ENCODE assay signal across 8 cellular contexts in the genomic region with DNA sequence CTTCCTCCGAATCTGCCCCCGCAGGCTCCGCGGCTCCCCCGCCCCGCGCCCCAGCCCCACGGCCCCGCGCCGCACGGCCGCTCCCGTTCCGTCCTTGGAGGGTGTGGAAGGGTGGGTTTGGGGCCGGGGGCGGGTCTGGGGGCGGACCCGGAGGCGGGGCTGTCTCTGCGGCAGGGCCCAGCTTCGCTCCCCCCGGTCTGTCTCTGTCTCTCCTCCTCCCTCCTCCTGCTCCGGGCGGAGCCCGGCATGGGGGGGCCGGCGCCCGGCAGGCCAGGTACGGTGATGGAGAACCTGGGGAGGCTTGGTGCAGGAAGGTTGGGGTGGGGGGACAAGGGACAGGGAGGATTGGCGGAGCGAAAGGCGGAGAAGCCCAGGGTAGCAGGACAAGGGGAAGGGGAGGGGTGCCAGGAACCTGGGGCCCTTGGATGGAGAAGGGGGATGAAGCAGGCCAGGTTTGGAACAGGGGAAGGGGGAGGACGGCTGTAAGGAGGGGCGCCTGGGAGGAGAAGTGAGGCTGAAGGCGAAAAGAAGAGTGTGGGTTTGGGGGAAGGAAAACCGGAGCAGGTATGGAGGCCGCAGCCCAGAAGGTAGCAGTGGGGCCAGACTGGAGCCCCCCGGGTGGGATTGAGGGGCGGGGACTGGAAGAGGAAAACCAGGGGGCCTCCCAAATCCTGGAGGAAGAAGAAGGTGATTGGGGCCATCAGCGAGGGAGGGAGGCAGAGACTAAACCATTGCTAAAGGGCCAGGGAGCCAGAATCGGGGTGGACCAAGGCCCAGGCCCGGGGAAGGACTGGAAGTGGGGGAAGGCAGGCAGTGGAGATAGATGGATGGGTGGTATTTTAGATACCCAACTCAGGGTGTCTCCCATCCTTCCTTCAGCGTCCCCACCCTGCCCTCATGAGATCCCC. TPM values are rescaled to one million over a fixed set of nuclear protein-coding genes. Genes with fewer than 3 reads are reported as not detected.
DNase-seq lines count a peak whose midpoint lies in the region; ATAC-seq and TF ChIP-seq lines count a peak whose summit lies in the region.

NYAP1 (plus strand) TSS at position 200 of the 908 bp plus-strand sequence. CDS start 1,385 bp downstream, outside the sequence.

- no peak within 1 kb of the TSS for H3K4ac ChIP-seq in neuronal stem cell (ENCODE audit: low read length)

- H3K18ac ChIP-seq in neuronal stem cell (ENCODE audit: low read length): peak within 1 kb of the TSS; percentile 91

- peak within 1 kb of the TSS; percentile 48 for H4K8ac ChIP-seq in neuronal stem cell (ENCODE audit: low read depth, low read length)

- H2BK12ac ChIP-seq in neuronal stem cell (ENCODE audit: low read length): no peak within 1 kb of the TSS

- no peak for TF ChIP-seq POLR2A in vagina (IDR thresholded peaks at IDR 0.05)

- no peaks in the 10 kb centered on the region for H3K9me3 Mint-ChIP-seq in activated naive CD4-positive, alpha-beta T cell treated with anti-CD3 and anti-CD28 coated beads for 36 hours

- CTCF ChIA-PET in activated naive CD4-positive, alpha-beta T cell treated with anti-CD3 and anti-CD28 coated beads for 36 hours (lab: Charles Lee): interaction anchor here (2.3 kb wide), 1 partner anchor 59 kb away, joined by 9 read pairs; no protein-coding TSS in a partner anchor

- H3K4me1 ChIP-seq in foreskin keratinocyte (no peaks in the 10 kb centered on the region), neuronal stem cell (ENCODE audit: control insufficient read depth in 2 of 2, insufficient read depth in 1 of 2, low read depth in 1 of 2, low read length in 2 of 2) (peaks cover 27% of the 10 kb centered on the region in 2 donors), vagina (peaks cover 24% of the 10 kb centered on the region)

- H3K27ac ChIP-seq in foreskin keratinocyte (no peak within 1 kb of the TSS), neuronal stem cell (replicated peaks; ENCODE audit: low read length) (no peak within 1 kb of the TSS), vagina (peak within 1 kb of the TSS; percentile 77)

- H3K36me3 ChIP-seq in neuronal stem cell (replicated peaks in 1 of 2; ENCODE audit: control insufficient read depth in 2 of 2, insufficient read depth in 2 of 2, low read length in 2 of 2) (peaks cover 0 to 4% of the 10 kb centered on the region in 2 donors), vagina (no peaks in the 10 kb centered on the region)

- TF ChIP-seq CTCF in foreskin keratinocyte (conservative IDR thresholded peaks at IDR 0.05) (no peak), vagina (IDR thresholded peaks at IDR 0.05) (no peak)

- H3K4me2 ChIP-seq in neuronal stem cell (ENCODE audit: insufficient read depth, low read length, poor library complexity, severe bottlenecking): peak within 1 kb of the TSS; percentile 75

- H4K91ac ChIP-seq in neuronal stem cell (ENCODE audit: low read depth, low read length, poor library complexity): no peak within 1 kb of the TSS

- no peak within 1 kb of the TSS for H3K27ac Mint-ChIP-seq in activated naive CD4-positive, alpha-beta T cell treated with anti-CD3 and anti-CD28 coated beads for 36 hours

- no CpG with 5 or more reads among the region's 44 CpGs for WGBS in neuronal stem cell (ENCODE audit: extremely low coverage in 2 of 2, insufficient read length in 2 of 2, insufficient replicate concordance in 1 of 2), 2 donors

- peak within 1 kb of the TSS; percentile 76 for H3K4me3 Mint-ChIP-seq in activated naive CD4-positive, alpha-beta T cell treated with anti-CD3 and anti-CD28 coated beads for 36 hours

- peak; percentile 22 for ATAC-seq in HG02678 (IDR thresholded peaks at IDR 0.05; ENCODE audit: unreplicated experiment)
- ATAC-seq in foreskin keratinocyte: peak; percentile 43
- no peak for ATAC-seq in HG03196 (IDR thresholded peaks at IDR 0.05; ENCODE audit: unreplicated experiment)

- H3K9ac ChIP-seq in neuronal stem cell (ENCODE audit: low read depth, low read length, poor library complexity): peak within 1 kb of the TSS; percentile 93

- H3K27me3 Mint-ChIP-seq in activated naive CD4-positive, alpha-beta T cell treated with anti-CD3 and anti-CD28 coated beads for 36 hours (ENCODE audit: low read depth): no peaks in the 10 kb centered on the region

- no peaks in the 10 kb centered on the region for H3K36me3 Mint-ChIP-seq in activated naive CD4-positive, alpha-beta T cell treated with anti-CD3 and anti-CD28 coated beads for 36 hours (ENCODE audit: low read depth)

- peak within 1 kb of the TSS; percentile 71 for H3K14ac ChIP-seq in neuronal stem cell (ENCODE audit: low read length)

- peak within 1 kb of the TSS; percentile 98 for H2BK15ac ChIP-seq in neuronal stem cell (ENCODE audit: low read length)

- peaks cover 14% of the 10 kb centered on the region for H3K4me1 Mint-ChIP-seq in activated naive CD4-positive, alpha-beta T cell treated with anti-CD3 and anti-CD28 coated beads for 36 hours (ENCODE audit: low read depth)

- H3K9me3 ChIP-seq in neuronal stem cell (replicated peaks in 1 of 2; ENCODE audit: control insufficient read depth in 2 of 2, insufficient read depth in 1 of 2, low read depth in 1 of 2, low read length in 2 of 2) (no peaks in the 10 kb centered on the region), vagina (no peaks in the 10 kb centered on the region)

- H2BK5ac ChIP-seq in neuronal stem cell (ENCODE audit: low read length): peak within 1 kb of the TSS; percentile 71

- peak; percentile 51 for DNase-seq in EL
- peak; percentile 42 for DNase-seq in NCI-H748 treated with DMSO at 0.1 percent for 48 hours (lab: John Stamatoyannopoulos, UW)
- no peak for DNase-seq in activated naive CD4-positive, alpha-beta T cell treated with anti-CD3 and anti-CD28 coated beads for 36 hours
- peak in 1 of 2 donors; percentile 41 for DNase-seq in foreskin keratinocyte
- peak; percentile 57 for DNase-seq in neuronal stem cell (ENCODE audit: low spot score)
- no peak for DNase-seq in vagina (ENCODE audit: extremely low spot score in 2 of 2)

- peak within 1 kb of the TSS; percentile 94 for H2BK120ac ChIP-seq in neuronal stem cell (ENCODE audit: low read depth, low read length)

- peak within 1 kb of the TSS; percentile 89 for H3K23ac ChIP-seq in neuronal stem cell (ENCODE audit: low read depth, low read length, poor library complexity)

- intact Hi-C loops in activated naive CD4-positive, alpha-beta T cell treated with anti-CD3 and anti-CD28 coated beads for 36 hours (cut with micrococcal nuclease): loop anchor here (1.0 kb wide), 2 partner anchors 15 to 75 kb away; no protein-coding TSS in a partner anchor
- intact Hi-C loops in vagina (cut with DNase I): no loop called here

- H3K27me3 ChIP-seq in foreskin keratinocyte (no peaks in the 10 kb centered on the region), neuronal stem cell (ENCODE audit: control insufficient read depth in 3 of 3, insufficient read depth in 3 of 3, low read depth in 1 of 3, low read length in 3 of 3) (no peaks in the 10 kb centered on the region), vagina (no peaks in the 10 kb centered on the region)

- H3K4me3 ChIP-seq in neuronal stem cell (ENCODE audit: low read length in 2 of 2) (peak within 1 kb of the TSS; percentile 72 to 92), vagina (peak within 1 kb of the TSS; percentile 53 to 60)

- H2AFZ ChIP-seq in neuronal stem cell (ENCODE audit: low read length): peak within 1 kb of the TSS; percentile 97

- H3K79me1 ChIP-seq in neuronal stem cell (ENCODE audit: low read depth, low read length): peaks cover 10% of the 10 kb centered on the region

- H2AK5ac ChIP-seq in neuronal stem cell (ENCODE audit: low read depth, low read length): peak within 1 kb of the TSS; percentile 82

RNA-seq across cellular contexts. Expression of gene NYAP1, which starts in this region (rescaled TPM):
- total RNA-seq in activated naive CD4-positive, alpha-beta T cell treated with anti-CD3 and anti-CD28 coated beads for 36 hours: under 1 TPM; 0.17 to 0.30 TPM
- 1.9 and 2.4 TPM in 2 replicates for total RNA-seq in foreskin keratinocyte
- polyA plus RNA-seq in foreskin keratinocyte: 1.3 and 1.4 TPM in 2 replicates
- 4.4 TPM for polyA plus RNA-seq in neuronal stem cell (2013, experiment 1 of 2)
- 4.5 TPM for polyA plus RNA-seq in neuronal stem cell (2013, experiment 2 of 2)
- 3.9 TPM for total RNA-seq in vagina

Comparison
In these comparisons a context has a peak if more than half of its experiments do, and no peak if none do; other contexts are left out.
1. DNase-seq: peak in EL (single experiment), NCI-H748 treated with DMSO at 0.1 percent for 48 hours (single experiment) and neuronal stem cell (single experiment); none in activated naive CD4-positive, alpha-beta T cell treated with anti-CD3 and anti-CD28 coated beads for 36 hours (single experiment) and vagina (0 of 2).